In genomic region chr2:217331577-217332139, GRCh38 we compare ENCODE assay signal across 10 cellular contexts.
A peak's percentile ranks its signal among the peaks of the same experiment; 100 is the strongest.
DNase-seq lines count a peak whose midpoint lies in the region; ATAC-seq and TF ChIP-seq lines count a peak whose summit lies in the region.
"Had no signal": no experiment of that assay in that cellular context is flagged by ENCODE, and none has a peak within 500 bp of the region (broad histone marks: within the 10 kb centered on the region; RNA-seq: fewer than 3 reads in every experiment).

No MANE protein-coding gene starts in this region.

- no peak for TF ChIP-seq RAD21 in Ishikawa (IDR thresholded peaks at IDR 0.05; ENCODE audit: low read depth)

- no peak for TF ChIP-seq CTCF in epithelial cell of proximal tubule (conservative IDR thresholded peaks at IDR 0.05; ENCODE audit: low read depth, low read length)

- DNase-seq in A172 (ENCODE audit: low spot score) (peak; percentile 78), epithelial cell of proximal tubule (ENCODE audit: low read depth) (peak; percentile 96), mucosa of gallbladder (ENCODE audit: low spot score) (peak; percentile 57), DMS153 (lab: John Stamatoyannopoulos, UW) (no peak), NCI-H345 treated with DMSO at 0.1 percent for 48 hours (lab: John Stamatoyannopoulos, UW; ENCODE audit: unreplicated experiment) (no peak), OCI-M2 (lab: John Stamatoyannopoulos, UW; ENCODE audit: unreplicated experiment) (no peak)
- DNase-seq: KBM-7 had no signal

- H3K4me3 ChIP-seq in epithelial cell of proximal tubule (ENCODE audit: low read depth, low read length), result no peak overlapping the region
- H3K4me3 ChIP-seq: BLaER1 had no signal

- no peak for ATAC-seq in HG03095 (IDR thresholded peaks at IDR 0.05; ENCODE audit: unreplicated experiment)

- TF ChIP-seq EP300 in Ishikawa (IDR thresholded peaks at IDR 0.05; ENCODE audit: borderline replicate concordance), result peak; percentile 67; the same call in 1 of the 2 replicates

TF ChIP-seq in Ishikawa, 13 proteins besides CTCF, POLR2A, EP300 and RAD21:
- TF ChIP-seq EGR1 (IDR thresholded peaks at IDR 0.05), result no peak
- TF ChIP-seq CEBPB (IDR thresholded peaks at IDR 0.05), result no peak
- TF ChIP-seq MAX (IDR thresholded peaks at IDR 0.05), result 0 out of 2 replicates have a peak, but pooled peaks have one; percentile 43
- 0 out of 2 replicates have a peak, but pooled peaks have one; percentile 12 for TF ChIP-seq YY1 (IDR thresholded peaks at IDR 0.05; ENCODE audit: low read depth)
- TF ChIP-seq NFIC (IDR thresholded peaks at IDR 0.05), result peak; percentile 54
- peak; percentile 73; the same call in 1 of the 2 replicates for TF ChIP-seq TCF12 (IDR thresholded peaks at IDR 0.05; ENCODE audit: low read depth)
- TF ChIP-seq USF1 (IDR thresholded peaks at IDR 0.05), result no peak
- peak; percentile 90 for TF ChIP-seq TEAD4 (IDR thresholded peaks at IDR 0.05)
- no peak for TF ChIP-seq CREB1 (IDR thresholded peaks at IDR 0.05; ENCODE audit: low read depth)
TF ChIP-seq in Ishikawa: peak in this region for 5.

Comparison
In these comparisons a context has a peak if more than half of its experiments do, and no peak if none do; other contexts are left out.
1. DNase-seq: peak in A172 (single experiment), epithelial cell of proximal tubule (single experiment) and mucosa of gallbladder (single experiment); none in DMS153 (single experiment), NCI-H345 treated with DMSO at 0.1 percent for 48 hours (single experiment) and OCI-M2 (single experiment).